8 cellular contexts compared by ENCODE assay signal in genomic region chr12:42097971-42098370, GRCh38. TPM values are rescaled to one million over a fixed set of nuclear protein-coding genes. Genes with fewer than 3 reads are reported as not detected.
DNase-seq lines count a peak whose midpoint lies in the region; ATAC-seq and TF ChIP-seq lines count a peak whose summit lies in the region.

No MANE protein-coding gene starts in this region.

- H3K4me2 ChIP-seq in GM23338, result no peak overlapping the region

- TF ChIP-seq CTCF in left ventricle myocardium inferior (IDR thresholded peaks at IDR 0.05; ENCODE audit: borderline replicate concordance), result no peak
- TF ChIP-seq CTCF in GM23338 (conservative IDR thresholded peaks at IDR 0.05; ENCODE audit: low read depth in 2 of 2), result no peak

- H3K27me3 ChIP-seq in left ventricle myocardium inferior (ENCODE audit: low read depth) (no peaks in the 10 kb centered on the region), GM23338 (ENCODE audit: insufficient read depth) (no peaks in the 10 kb centered on the region)

- intact Hi-C loops in left ventricle myocardium inferior (cut with micrococcal nuclease), result no loop called here

- H3K4me3 ChIP-seq in left ventricle myocardium inferior, result peak overlapping the region; percentile 48
- no peak overlapping the region for H3K4me3 ChIP-seq in GM23338

- H3K36me3 ChIP-seq in left ventricle myocardium inferior (peaks cover 9% of the 10 kb centered on the region), GM23338 (ENCODE audit: insufficient read depth) (no peaks in the 10 kb centered on the region)

- H3K79me2 ChIP-seq in GM23338 (replicated peaks; ENCODE audit: insufficient read depth), result no peaks in the 10 kb centered on the region

- H2AFZ ChIP-seq in GM23338, result no peak overlapping the region

- peak; percentile 33 for DNase-seq in NAMALWA (ENCODE audit: low spot score)
- no peak for DNase-seq in left ventricle myocardium inferior
- no peak for DNase-seq in NCI-H226
- DNase-seq in COLO668 (lab: John Stamatoyannopoulos, UW; ENCODE audit: unreplicated experiment), result no peak
- DNase-seq in NCI-H1105 (lab: John Stamatoyannopoulos, UW), result no peak
- DNase-seq in GM23338 (ENCODE audit: low spot score), result no peak

- H3F3A ChIP-seq in GM23338 (replicated peaks; ENCODE audit: low read depth), result no peaks in the 10 kb centered on the region

- no peaks in the 10 kb centered on the region for H4K20me1 ChIP-seq in GM23338 (replicated peaks; ENCODE audit: insufficient read depth)

- H3K4me1 Mint-ChIP-seq in GM23338, result no peaks in the 10 kb centered on the region

- ATAC-seq in GM18508 (IDR thresholded peaks at IDR 0.05; ENCODE audit: insufficient read depth, unreplicated experiment), result peak; percentile 86
- peak; percentile 88 for ATAC-seq in GM21737 (IDR thresholded peaks at IDR 0.05; ENCODE audit: unreplicated experiment)
- no peak for ATAC-seq in GM23338

- no peak overlapping the region for H3K27ac Mint-ChIP-seq in GM23338

- H3K36me3 Mint-ChIP-seq in GM23338 (ENCODE audit: low read depth), result no peaks in the 10 kb centered on the region

- H3K4me1 ChIP-seq in left ventricle myocardium inferior, result peaks cover 27% of the 10 kb centered on the region
- no peaks in the 10 kb centered on the region for H3K4me1 ChIP-seq in GM23338 (ENCODE audit: insufficient read depth)

- H3K27ac ChIP-seq in left ventricle myocardium inferior (replicated peaks) (peak overlapping the region; percentile 24), GM23338 (ENCODE audit: low read depth) (no peak overlapping the region)

- H3K9me3 ChIP-seq in left ventricle myocardium inferior (replicated peaks), result no peaks in the 10 kb centered on the region

- no peaks in the 10 kb centered on the region for H3K27me3 Mint-ChIP-seq in GM23338 (ENCODE audit: insufficient read depth, low read depth, poor library complexity)

- no peaks in the 10 kb centered on the region for H3K9me2 ChIP-seq in GM23338 (ENCODE audit: insufficient read depth)

- no peak overlapping the region for H3K4me3 Mint-ChIP-seq in GM23338

- H3K9me3 Mint-ChIP-seq in GM23338, result no peaks in the 10 kb centered on the region

TF ChIP-seq in GM23338, 12 proteins besides CTCF, POLR2A, EP300 and RAD21:
- TF ChIP-seq EZH2 (IDR thresholded peaks at IDR 0.05; ENCODE audit: low read depth, unreplicated experiment) (no peak), POLR2AphosphoS5 (IDR thresholded peaks at IDR 0.05; ENCODE audit: low read depth) (no peak), JUNB (IDR thresholded peaks at IDR 0.05; ENCODE audit: unreplicated experiment) (no peak), ZNF331 (CRISPR knock-in tag; IDR thresholded peaks at IDR 0.05; ENCODE audit: low read depth) (no peak), ZNF462 (CRISPR knock-in tag; IDR thresholded peaks at IDR 0.05) (no peak), ETS1 (IDR thresholded peaks at IDR 0.05) (no peak), CREB1 (CRISPR knock-in tag; IDR thresholded peaks at IDR 0.05; ENCODE audit: low read depth) (no peak), EZH2phosphoT487 (IDR thresholded peaks at IDR 0.05; ENCODE audit: unreplicated experiment) (no peak), NANOG (IDR thresholded peaks at IDR 0.05; ENCODE audit: borderline replicate concordance) (no peak), STAT1 (IDR thresholded peaks at IDR 0.05; ENCODE audit: unreplicated experiment) (no peak), REST (IDR thresholded peaks at IDR 0.05; ENCODE audit: unreplicated experiment) (no peak), ZNF114 (CRISPR knock-in tag; IDR thresholded peaks at IDR 0.05) (no peak)
TF ChIP-seq in GM23338: peak in this region for 0.

RNA-seq across cellular contexts. Expression of gene GXYLT1, which starts 46.7 kb away (rescaled TPM):
- 5.4 TPM for total RNA-seq in left ventricle myocardium inferior
- 9.9 and 13.4 TPM in 2 replicates for total RNA-seq in GM23338 (2014; rRNA removed; shearing (Covaris generic))
- 3.7 and 3.9 TPM in 2 replicates for polyA plus RNA-seq in GM23338 (2016; fragmentation: Nextera tagmentation; extraction: Ambion mirVana)
